In genomic region chrX:46628406-46629371, GRCh38 we compare ENCODE assay signal across 8 cellular contexts. TPM values are rescaled to one million over a fixed set of nuclear protein-coding genes. Genes with fewer than 3 reads are reported as not detected.
DNase-seq lines count a peak whose midpoint lies in the region; ATAC-seq and TF ChIP-seq lines count a peak whose summit lies in the region.

No MANE protein-coding gene starts in this region.

- CTCF ChIA-PET in BJ (lab: Yijun Ruan, JAX) = interaction anchor here (0.6 to 1.2 kb wide), 3 partner anchors 13 to 73 kb away, joined by 3 to 4 read pairs (median 3); no protein-coding TSS in a partner anchor
- CTCF ChIA-PET in activated B cell treated with CpG ODN at 0.5 μM for 24 hours (lab: Charles Lee) = interaction anchor here (0.7 to 1.1 kb wide), 2 partner anchors 13 kb away, joined by 3 read pairs; no protein-coding TSS in a partner anchor

- no peaks in the 10 kb centered on the region for H3K27me3 Mint-ChIP-seq in activated B cell treated with CpG ODN at 0.5 μM for 24 hours

- POLR2A ChIA-PET in BJ (lab: Charles Lee) (no interaction called here), activated B cell treated with CpG ODN at 0.5 μM for 24 hours (lab: Charles Lee) (interaction anchor here (0.5 to 2.1 kb wide), 7 partner anchors 9 to 155 kb away, joined by 3 to 20 read pairs (median 6); no protein-coding TSS in a partner anchor)

- H3K27me3 ChIP-seq in BJ (ENCODE audit: control insufficient read depth, insufficient read depth, low read length) (no peaks in the 10 kb centered on the region), lower lobe of right lung (ENCODE audit: low read depth) (no peaks in the 10 kb centered on the region)

- ATAC-seq in GM19025 (IDR thresholded peaks at IDR 0.05; ENCODE audit: low read depth, unreplicated experiment) = peak; percentile 91
- ATAC-seq in HG03066 (IDR thresholded peaks at IDR 0.05; ENCODE audit: low read depth, unreplicated experiment) = peak; percentile 93
- ATAC-seq in activated B cell treated with CpG ODN at 0.5 μM for 24 hours (ENCODE audit: low read depth) = peak; percentile 78
- ATAC-seq in lower lobe of right lung = peak; percentile 85 to 91

- intact Hi-C loops in activated B cell treated with CpG ODN at 0.5 μM for 24 hours (cut with micrococcal nuclease) = loop anchor here (1.0 to 5.0 kb wide), 2 partner anchors 10 to 56 kb away; partner anchors contain the start of gene CHST7
- intact Hi-C loops in lower lobe of right lung (cut with DNase I) = no loop called here

- no peak for TF ChIP-seq CTCF in BJ (IDR thresholded peaks at IDR 0.05; ENCODE audit: insufficient read depth, low read depth, low read length)
- no peak for TF ChIP-seq CTCF in activated B cell treated with CpG ODN at 0.5 μM for 24 hours (IDR thresholded peaks at IDR 0.05)
- no peak for TF ChIP-seq CTCF in lower lobe of right lung (IDR thresholded peaks at IDR 0.05)

- H3K36me3 ChIP-seq in BJ (ENCODE audit: control insufficient read depth, insufficient read depth, low read length) (no peaks in the 10 kb centered on the region), lower lobe of right lung (no peaks in the 10 kb centered on the region)

- peak overlapping the region; percentile 60 for H3K4me3 Mint-ChIP-seq in activated B cell treated with CpG ODN at 0.5 μM for 24 hours

- DNase-seq in BJ (ENCODE audit: low read depth) (peak; percentile 34), activated B cell treated with CpG ODN at 0.5 μM for 24 hours (peak; percentile 16), lower lobe of right lung (peak; percentile 51), NCI-H187 (lab: John Stamatoyannopoulos, UW) (no peak), NCI-H2081 treated with DMSO at 0.1 percent for 48 hours (lab: John Stamatoyannopoulos, UW) (no peak)
- no peak for DNase-seq in activated CD4-positive, CD25-positive, alpha-beta regulatory T cell (lab: John Stamatoyannopoulos, UW)

- H3K27ac Mint-ChIP-seq in activated B cell treated with CpG ODN at 0.5 μM for 24 hours = peak overlapping the region; percentile 90

- peaks cover 25% of the 10 kb centered on the region for H3K4me1 ChIP-seq in lower lobe of right lung

- H3K4me1 Mint-ChIP-seq in activated B cell treated with CpG ODN at 0.5 μM for 24 hours = peaks cover 51% of the 10 kb centered on the region

- H3K27ac ChIP-seq in lower lobe of right lung = peak overlapping the region; percentile 68

- H3K36me3 Mint-ChIP-seq in activated B cell treated with CpG ODN at 0.5 μM for 24 hours (ENCODE audit: low read depth) = peaks cover 38% of the 10 kb centered on the region

- H3K9me3 Mint-ChIP-seq in activated B cell treated with CpG ODN at 0.5 μM for 24 hours = no peaks in the 10 kb centered on the region

- H3K9me3 ChIP-seq in lower lobe of right lung = no peaks in the 10 kb centered on the region

- no peak overlapping the region for H3K4me3 ChIP-seq in BJ (ENCODE audit: low read depth, low read length)
- H3K4me3 ChIP-seq in lower lobe of right lung = no peak overlapping the region

RNA-seq across cellular contexts. Expression of gene CHST7, which starts 55.1 kb away (rescaled TPM):
- polyA plus RNA-seq in BJ (2011; rRNA removed) = 2.5 and 2.7 TPM in 2 replicates
- polyA minus RNA-seq in BJ (2011; rRNA and poly(A)+ RNA removed) = 1.3 and 1.5 TPM in 2 replicates
- total RNA-seq in activated B cell treated with CpG ODN at 0.5 μM for 24 hours = 6.3 and 7.5 TPM in 2 replicates
- 7.4 TPM for total RNA-seq in lower lobe of right lung

Comparison
In these comparisons a context has a peak if more than half of its experiments do, and no peak if none do; other contexts are left out.
1. DNase-seq: peak in BJ (single experiment), activated B cell treated with CpG ODN at 0.5 μM for 24 hours (single experiment) and lower lobe of right lung (single experiment); none in NCI-H187 (0 of 2), NCI-H2081 treated with DMSO at 0.1 percent for 48 hours (single experiment) and activated CD4-positive, CD25-positive, alpha-beta regulatory T cell (0 of 4).
2. Peak in every context shown above with its lines, with median percentiles within 50 percentile points of each other: ATAC-seq.